17 cellular contexts compared by ENCODE assay signal in genomic region chr7:134739362-134739761, GRCh38.
"Had no signal": no experiment of that assay in that cellular context is flagged by ENCODE, and none has a peak within 500 bp of the region (broad histone marks: within the 10 kb centered on the region; RNA-seq: fewer than 3 reads in every experiment).

No MANE protein-coding gene starts in this region.

- H3K9me3 ChIP-seq: adrenal gland, esophagus muscularis mucosa, neutrophil, sigmoid colon, spleen, transverse colon had no signal

- H3K27me3 ChIP-seq: adrenal gland, esophagus muscularis mucosa, sigmoid colon, spleen, transverse colon had no signal

- H3K4me3 Mint-ChIP-seq: activated naive CD4-positive, alpha-beta T cell treated with anti-CD3 and anti-CD28 coated beads, Interleukin-2, amount 50 U/mL, for 24 hours; natural killer cell had no signal

- DNase-seq: activated CD4-positive, alpha-beta T cell treated with anti-CD3 and anti-CD28 coated beads for 1 hour; activated gamma-delta T cell; activated T-cell treated with anti-CD3 and anti-CD28 coated beads, Interleukin-2, amount 50 U/mL, for 72 hours; adrenal gland; mesendoderm; natural killer cell; sigmoid colon; spleen; stimulated activated CD8-positive, alpha-beta memory T cell treated with anti-CD3 and anti-CD28 coated beads, Interleukin-4, amount 100 ng/mL, for 48 hours; stimulated activated naive CD4-positive, alpha-beta T cell treated with Interleukin-2 at 50 U/mL for 16 hours; SW 1271; transverse colon; WERI-Rb-1 had no signal

- H3K27ac ChIP-seq: esophagus muscularis mucosa, neutrophil, WERI-Rb-1 had no signal

- H3K27me3 Mint-ChIP-seq: activated naive CD4-positive, alpha-beta T cell treated with anti-CD3 and anti-CD28 coated beads, Interleukin-2, amount 50 U/mL, for 24 hours had no signal

- H3K4me3 ChIP-seq: adrenal gland, esophagus muscularis mucosa, sigmoid colon, spleen, transverse colon had no signal

- H3K36me3 Mint-ChIP-seq: natural killer cell had no signal

- ATAC-seq: activated T-cell treated with anti-CD3 and anti-CD28 coated beads, Interleukin-2, amount 50 U/mL, for 72 hours; natural killer cell had no signal

- H3K9me3 Mint-ChIP-seq: activated naive CD4-positive, alpha-beta T cell treated with anti-CD3 and anti-CD28 coated beads, Interleukin-2, amount 50 U/mL, for 24 hours; natural killer cell had no signal

- H3K36me3 ChIP-seq: adrenal gland, esophagus muscularis mucosa, neutrophil, sigmoid colon, spleen, transverse colon, WERI-Rb-1 had no signal

- FAIRE-seq: colon had no signal

- H3K27ac Mint-ChIP-seq: activated naive CD4-positive, alpha-beta T cell treated with anti-CD3 and anti-CD28 coated beads, Interleukin-2, amount 50 U/mL, for 24 hours; natural killer cell had no signal

- H3K4me1 ChIP-seq: adrenal gland had no signal

- H3K4me1 Mint-ChIP-seq: activated naive CD4-positive, alpha-beta T cell treated with anti-CD3 and anti-CD28 coated beads, Interleukin-2, amount 50 U/mL, for 24 hours; natural killer cell had no signal
